Comparison of ENCODE assay signal across 9 cellular contexts in genomic region chr2:196242131-196242620, GRCh38.
DNase-seq lines count a peak whose midpoint lies in the region; ATAC-seq and FAIRE-seq lines count a peak whose summit lies in the region.
"Had no signal": no experiment of that assay in that cellular context is flagged by ENCODE, and none has a peak within 500 bp of the region (broad histone marks: within the 10 kb centered on the region; RNA-seq: fewer than 3 reads in every experiment).

No MANE protein-coding gene starts in this region.

- FAIRE-seq in RCC 7860 (lab: Jason Lieb, UNC) = peak; percentile 11
- FAIRE-seq: A204.1 had no signal

- no peak for DNase-seq in activated CD4-positive, CD25-positive, alpha-beta regulatory T cell (lab: John Stamatoyannopoulos, UW)
- DNase-seq in RCC 7860 (ENCODE audit: low spot score) = peak; percentile 78
- DNase-seq in fibroblast of peridontal ligament (ENCODE audit: extremely low read depth) = peak; percentile 58
- DNase-seq in mesenteric fat pad (ENCODE audit: low spot score) = no peak
- DNase-seq in NCI-H187 treated with DMSO at 0.1 percent for 48 hours (lab: John Stamatoyannopoulos, UW) = no peak
- DNase-seq in epidermal melanocyte (ENCODE audit: insufficient read length, low spot score) = no peak

- ATAC-seq in activated CD4-positive, CD25-positive, alpha-beta regulatory T cell treated with anti-CD3 and anti-CD28 coated beads, Interleukin-2, amount 50 U/mL, for 24 hours = peak; percentile 88 to 89
- ATAC-seq in HG02970 (IDR thresholded peaks at IDR 0.05; ENCODE audit: low FRiP score, unreplicated experiment) = peak; percentile 81

Comparison
In these comparisons a context has a peak if more than half of its experiments do, and no peak if none do; other contexts are left out.
1. DNase-seq: peak in RCC 7860 (single experiment) and fibroblast of peridontal ligament (single experiment); none in activated CD4-positive, CD25-positive, alpha-beta regulatory T cell (0 of 4), mesenteric fat pad (single experiment), NCI-H187 treated with DMSO at 0.1 percent for 48 hours (single experiment) and epidermal melanocyte (single experiment).